Comparison of ENCODE assay signal across 12 cellular contexts in the genomic region with DNA sequence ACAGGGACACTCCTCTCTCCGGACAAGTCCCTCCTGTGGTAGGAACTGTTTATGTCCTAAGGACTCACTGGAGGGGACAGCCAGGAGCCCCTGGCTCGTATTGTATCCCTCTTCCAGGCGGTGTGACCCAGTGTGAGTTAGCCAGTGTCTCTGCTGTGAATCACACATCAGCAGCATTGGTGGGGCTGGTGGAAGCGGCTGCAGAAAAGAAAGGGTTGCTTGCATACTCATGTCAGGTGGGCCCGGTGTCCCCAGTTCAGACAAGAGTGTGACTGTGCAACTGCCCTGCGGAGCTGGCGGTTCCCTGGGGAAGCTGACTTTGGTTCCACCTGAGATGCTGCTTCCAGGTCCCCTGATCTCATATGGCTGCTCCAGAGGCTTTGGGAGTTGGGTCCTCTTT.
DNase-seq lines count a peak whose midpoint lies in the region; ATAC-seq, FAIRE-seq and TF ChIP-seq lines count a peak whose summit lies in the region.
"Had no signal": no experiment of that assay in that cellular context is flagged by ENCODE, and none has a peak within 500 bp of the region (broad histone marks: within the 10 kb centered on the region; RNA-seq: fewer than 3 reads in every experiment).

No MANE protein-coding gene starts in this region.

- dilution Hi-C loops in endothelial cell of umbilical vein (cut with MboI; ENCODE audit: extremely low pct_ligation_motif_present, low sequenced_read_pairs) = no loop called here

- TF ChIP-seq CTCF in left ventricle myocardium inferior (IDR thresholded peaks at IDR 0.05; ENCODE audit: borderline replicate concordance) = no peak
- no peak for TF ChIP-seq CTCF in endothelial cell of umbilical vein (IDR thresholded peaks at IDR 0.05; ENCODE audit: extremely low read depth in 1 of 2, insufficient read depth in 1 of 2, low read depth in 1 of 2, low read length in 2 of 2)
- no peak for TF ChIP-seq CTCF in pancreas (IDR thresholded peaks at IDR 0.05)
- TF ChIP-seq CTCF in uterus (IDR thresholded peaks at IDR 0.05) = no peak
- TF ChIP-seq CTCF in Calu3 (IDR thresholded peaks at IDR 0.05; ENCODE audit: unreplicated experiment) = no peak

- no peak overlapping the region for H3K27ac Mint-ChIP-seq in Calu3 (ENCODE audit: unreplicated experiment)
- H3K27ac Mint-ChIP-seq: endodermal cell had no signal

- H2AFZ ChIP-seq in endothelial cell of umbilical vein (ENCODE audit: low read depth, low read length) (no peak overlapping the region), Karpas-422 (ENCODE audit: low read length) (no peak overlapping the region)

- CTCF ChIA-PET in endothelial cell of umbilical vein (lab: Charles Lee) = interaction anchor here (1.6 to 3.6 kb wide), 3 partner anchors 9 to 101 kb away, joined by 5 to 35 read pairs (median 16); no protein-coding TSS in a partner anchor
- CTCF ChIA-PET in Calu3 (lab: Charles Lee) = interaction anchor here (1.1 kb wide), 1 partner anchor 21 kb away, joined by 3 read pairs; no protein-coding TSS in a partner anchor

- H3K27me3 Mint-ChIP-seq in Calu3 (ENCODE audit: unreplicated experiment) = peaks cover 98% of the 10 kb centered on the region

- H3K27me3 ChIP-seq in left ventricle myocardium inferior (ENCODE audit: low read depth) (no peaks in the 10 kb centered on the region), endothelial cell of umbilical vein (ENCODE audit: control insufficient read depth in 2 of 2, insufficient read depth in 2 of 2, low read length in 2 of 2) (no peaks in the 10 kb centered on the region), pancreas (no peaks in the 10 kb centered on the region), uterus (no peaks in the 10 kb centered on the region), Karpas-422 (ENCODE audit: low read length) (no peaks in the 10 kb centered on the region)

- intact Hi-C loops in left ventricle myocardium inferior (cut with micrococcal nuclease) (no loop called here), left cardiac atrium (cut with DNase I) (no loop called here), endothelial cell of umbilical vein (cut with micrococcal nuclease) (loop anchor here (1.0 kb wide), 1 partner anchor 9 kb away; no protein-coding TSS in a partner anchor), pancreas (cut with DNase I) (loop anchor here in 1 of 3 donors (10.0 kb wide), 1 partner anchor 54 kb away; no protein-coding TSS in a partner anchor), uterus (cut with DNase I; ENCODE audit: low total_unique reads) (no loop called here), Calu3 (cut with micrococcal nuclease; ENCODE audit: unreplicated experiment) (no loop called here)

- H3K36me3 Mint-ChIP-seq in Calu3 (ENCODE audit: insufficient read depth, unreplicated experiment) = peaks cover 12% of the 10 kb centered on the region

- peaks cover 8% of the 10 kb centered on the region for H3K4me1 Mint-ChIP-seq in Calu3 (ENCODE audit: low read depth, unreplicated experiment)

- peak overlapping the region; percentile 26 for H3K9ac ChIP-seq in endothelial cell of umbilical vein (replicated peaks; ENCODE audit: extremely low read depth, insufficient read depth, low read length)
- no peak overlapping the region for H3K9ac ChIP-seq in Karpas-422 (ENCODE audit: low read length)

- H4K20me1 ChIP-seq in endothelial cell of umbilical vein (replicated peaks; ENCODE audit: control insufficient read depth, extremely low read depth, insufficient read depth, low read length) (no peaks in the 10 kb centered on the region), Karpas-422 (ENCODE audit: insufficient read depth, low read depth, low read length) (no peaks in the 10 kb centered on the region)

- H3K9me2 ChIP-seq in Karpas-422 (replicated peaks; ENCODE audit: insufficient read depth, low read length) = no peaks in the 10 kb centered on the region

- H3K9me1 ChIP-seq in endothelial cell of umbilical vein (replicated peaks; ENCODE audit: control insufficient read depth, extremely low read depth, insufficient read depth, low read length) = no peaks in the 10 kb centered on the region

- H3K4me1 ChIP-seq in left ventricle myocardium inferior (peaks cover 96% of the 10 kb centered on the region), endothelial cell of umbilical vein (ENCODE audit: control insufficient read depth, extremely low read depth, insufficient read depth, low read length) (peaks cover 45% of the 10 kb centered on the region), pancreas (peaks cover 50 to 69% (median 63%) of the 10 kb centered on the region in 3 donors), uterus (peaks cover 32 to 48% of the 10 kb centered on the region in 2 donors), Karpas-422 (ENCODE audit: low read length) (peaks cover 18% of the 10 kb centered on the region)

- H3K36me3 ChIP-seq in left ventricle myocardium inferior (peaks cover 28% of the 10 kb centered on the region), endothelial cell of umbilical vein (ENCODE audit: control insufficient read depth in 2 of 2, extremely low read depth in 1 of 2, insufficient read depth in 2 of 2, low read length in 2 of 2) (peaks cover 0 to 2% of the 10 kb centered on the region in 2 experiments), pancreas (peaks cover 0 to 25% (median 15%) of the 10 kb centered on the region in 3 donors), uterus (no peaks in the 10 kb centered on the region), Karpas-422 (ENCODE audit: insufficient read depth, low read length) (no peaks in the 10 kb centered on the region)

- H3K4me3 Mint-ChIP-seq in Calu3 (ENCODE audit: low read depth, unreplicated experiment) = no peak overlapping the region
- H3K4me3 Mint-ChIP-seq: endodermal cell had no signal

- H3K9me3 ChIP-seq in left ventricle myocardium inferior (replicated peaks) (no peaks in the 10 kb centered on the region), endothelial cell of umbilical vein (replicated peaks; ENCODE audit: control insufficient read depth, insufficient read depth, low read length) (no peaks in the 10 kb centered on the region), pancreas (no peaks in the 10 kb centered on the region), uterus (no peaks in the 10 kb centered on the region), Karpas-422 (ENCODE audit: low read length) (no peaks in the 10 kb centered on the region)

- peak overlapping the region; percentile 57 for H3K4me3 ChIP-seq in left ventricle myocardium inferior
- no peak overlapping the region for H3K4me3 ChIP-seq in endothelial cell of umbilical vein (replicated peaks in 1 of 3; ENCODE audit: insufficient read depth in 1 of 3, low read depth in 1 of 3, low read length in 3 of 3)
- no peak overlapping the region for H3K4me3 ChIP-seq in pancreas
- H3K4me3 ChIP-seq in uterus = no peak overlapping the region
- no peak overlapping the region for H3K4me3 ChIP-seq in Karpas-422 (ENCODE audit: low read length)

- FAIRE-seq in endothelial cell of umbilical vein (lab: Jason Lieb, UNC) (no peak), pancreas (lab: Jason Lieb, UNC) (no peak)
- FAIRE-seq: GM19239 had no signal

- POLR2A ChIA-PET in endothelial cell of umbilical vein (lab: Charles Lee) = interaction anchor here (0.7 kb wide), 1 partner anchor 10 kb away, joined by 3 read pairs; no protein-coding TSS in a partner anchor

- peak overlapping the region; percentile 100 for H3K27ac ChIP-seq in left ventricle myocardium inferior (replicated peaks)
- H3K27ac ChIP-seq in endothelial cell of umbilical vein (ENCODE audit: insufficient read depth, low read depth, low read length) = peak overlapping the region; percentile 91
- H3K27ac ChIP-seq in pancreas = peak overlapping the region; percentile 60 to 94 (median 88)
- H3K27ac ChIP-seq in uterus = peak overlapping the region; percentile 98 to 100
- H3K27ac ChIP-seq in Karpas-422 (ENCODE audit: low read length) = no peak overlapping the region

- H3K4me2 ChIP-seq in endothelial cell of umbilical vein (ENCODE audit: insufficient read depth, low read length) = no peak overlapping the region
- H3K4me2 ChIP-seq in Karpas-422 (ENCODE audit: low read depth, low read length, poor library complexity, severe bottlenecking) = no peak overlapping the region

- DNase-seq in left ventricle myocardium inferior = no peak
- no peak for DNase-seq in left cardiac atrium
- no peak for DNase-seq in endothelial cell of umbilical vein (ENCODE audit: low read depth, low spot score)
- peak in 1 of 6 donors; percentile 45 for DNase-seq in pancreas
- DNase-seq in uterus = no peak
- DNase-seq in Karpas-422 = no peak
- no peak for DNase-seq in Calu3
- DNase-seq: endodermal cell, NCI-H1694 had no signal

- H3K9me3 Mint-ChIP-seq in Calu3 (ENCODE audit: low read depth, unreplicated experiment) = no peaks in the 10 kb centered on the region
- H3K9me3 Mint-ChIP-seq: endodermal cell had no signal

- 89 to 94% methylated on average over 7 of the region's 7 CpGs for WGBS in pancreas, 2 donors

- TF ChIP-seq POLR2A in endothelial cell of umbilical vein (IDR thresholded peaks at IDR 0.05; ENCODE audit: low read depth, low read length) (no peak), uterus (IDR thresholded peaks at IDR 0.05) (no peak)

- ATAC-seq in left cardiac atrium = no peak
- no peak for ATAC-seq in pancreas
- no peak for ATAC-seq in GM21786 (IDR thresholded peaks at IDR 0.05; ENCODE audit: unreplicated experiment)
- ATAC-seq: Panc1 had no signal

- BruUV-seq in endothelial cell of umbilical vein (replicated peaks; lab: Mats Ljungman, UMichigan) (no TSS peak), Calu3 (replicated peaks; lab: Mats Ljungman, UMichigan) (no TSS peak)

- peaks cover 3% of the 10 kb centered on the region for H3K79me2 ChIP-seq in endothelial cell of umbilical vein (ENCODE audit: control insufficient read depth, insufficient read depth, low read length)
- H3K79me2 ChIP-seq in Karpas-422 (ENCODE audit: low read length) = no peaks in the 10 kb centered on the region

TF ChIP-seq in endothelial cell of umbilical vein, 7 proteins besides CTCF, POLR2A, EP300 and RAD21:
- TF ChIP-seq, protein P1, sequence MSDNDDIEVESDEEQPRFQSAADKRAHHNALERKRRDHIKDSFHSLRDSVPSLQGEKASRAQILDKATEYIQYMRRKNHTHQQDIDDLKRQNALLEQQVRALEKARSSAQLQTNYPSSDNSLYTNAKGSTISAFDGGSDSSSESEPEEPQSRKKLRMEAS (IDR thresholded peaks at IDR 0.05; ENCODE audit: insufficient read depth, insufficient read length) = no peak
- no peak for TF ChIP-seq FOS (IDR thresholded peaks at IDR 0.05; ENCODE audit: borderline replicate concordance, insufficient read depth, low read length)
- TF ChIP-seq POLR2AphosphoS5 (IDR thresholded peaks at IDR 0.05; ENCODE audit: insufficient read depth, low read depth, low read length) = no peak
- no peak for TF ChIP-seq GATA2 (IDR thresholded peaks at IDR 0.05; ENCODE audit: insufficient read depth, insufficient read length, low read depth, low read length)
- no peak for TF ChIP-seq MYC (IDR thresholded peaks at IDR 0.05; ENCODE audit: low read depth, low read length)
- no peak for TF ChIP-seq JUN (IDR thresholded peaks at IDR 0.05; ENCODE audit: borderline replicate concordance, insufficient read depth, insufficient read length, low read depth)
- TF ChIP-seq EZH2 (IDR thresholded peaks at IDR 0.05; ENCODE audit: borderline replicate concordance, low read depth, low read length, severe bottlenecking) = no peak
